Comparison of ENCODE assay signal across 8 cellular contexts in genomic region chr17:72515291-72516065, GRCh38.
DNase-seq lines count a peak whose midpoint lies in the region; ATAC-seq and TF ChIP-seq lines count a peak whose summit lies in the region.

No MANE protein-coding gene starts in this region.

- no peak overlapping the region for H3K4me3 Mint-ChIP-seq in activated CD4-positive, alpha-beta memory T cell treated with anti-CD3 and anti-CD28 coated beads for 36 hours

- no peaks in the 10 kb centered on the region for H3K9me3 ChIP-seq in mucosa of stomach (ENCODE audit: control insufficient read depth, low read length)

- peaks cover 4% of the 10 kb centered on the region for H3K27me3 Mint-ChIP-seq in activated CD4-positive, alpha-beta memory T cell treated with anti-CD3 and anti-CD28 coated beads for 36 hours

- H3K36me3 ChIP-seq in mucosa of stomach (ENCODE audit: control insufficient read depth, insufficient read depth, low read length) = no peaks in the 10 kb centered on the region

- H3K4me3 ChIP-seq in astrocyte of the spinal cord (ENCODE audit: low read depth, low read length) (no peak overlapping the region), mucosa of stomach (ENCODE audit: low read length) (no peak overlapping the region)

- intact Hi-C loops in activated CD4-positive, alpha-beta memory T cell treated with anti-CD3 and anti-CD28 coated beads for 36 hours (cut with micrococcal nuclease) = no loop called here

- in situ Hi-C loops in astrocyte of the spinal cord (cut with HindIII; ENCODE audit: low sequenced_read_pairs) = no loop called here

- no peaks in the 10 kb centered on the region for H3K9me3 Mint-ChIP-seq in activated CD4-positive, alpha-beta memory T cell treated with anti-CD3 and anti-CD28 coated beads for 36 hours

- TF ChIP-seq CTCF in astrocyte of the spinal cord (IDR thresholded peaks at IDR 0.05; ENCODE audit: low read depth, low read length) = peak; percentile 30
- TF ChIP-seq CTCF in GM10248 (IDR thresholded peaks at IDR 0.05; ENCODE audit: control extremely low read depth, extremely low read depth, low read depth, missing control alignments) = no peak

- H3K27me3 ChIP-seq in mucosa of stomach (ENCODE audit: control insufficient read depth, insufficient read depth, low read length) = no peaks in the 10 kb centered on the region

- peak; percentile 80 for DNase-seq in DMS79 treated with DMSO at 0.1 percent for 48 hours (lab: John Stamatoyannopoulos, UW)
- DNase-seq in astrocyte of the spinal cord (ENCODE audit: low read depth, low spot score) = peak; percentile 83
- DNase-seq in GM10248 (ENCODE audit: extremely low spot score) = no peak
- no peak for DNase-seq in activated CD4-positive, alpha-beta T cell treated with anti-CD3 and anti-CD28 coated beads, Interleukin-2, amount 50 U/mL, for 48 hours
- no peak for DNase-seq in NOMO-1 treated with DMSO at 0.1 percent for 48 hours (lab: John Stamatoyannopoulos, UW; ENCODE audit: unreplicated experiment)
- no peak for DNase-seq in activated CD4-positive, alpha-beta memory T cell treated with anti-CD3 and anti-CD28 coated beads for 36 hours

- H3K4me1 ChIP-seq in mucosa of stomach (ENCODE audit: control insufficient read depth, insufficient read depth, low read length) = peaks cover 78% of the 10 kb centered on the region

- POLR2A ChIA-PET in GM10248 (lab: Yijun Ruan, JAX) = no interaction called here
- POLR2A ChIA-PET in activated CD4-positive, alpha-beta memory T cell treated with anti-CD3 and anti-CD28 coated beads for 36 hours (lab: Charles Lee) = no interaction called here

- CTCF ChIA-PET in GM10248 (lab: Yijun Ruan, JAX) = interaction anchor here (1.4 kb wide), 1 partner anchor 45 kb away, joined by 3 read pairs; no protein-coding TSS in a partner anchor
- CTCF ChIA-PET in activated CD4-positive, alpha-beta memory T cell treated with anti-CD3 and anti-CD28 coated beads for 36 hours (lab: Charles Lee) = no interaction called here

- peak overlapping the region; percentile 26 for H3K9ac ChIP-seq in mucosa of stomach (ENCODE audit: low read length)

- H3K36me3 Mint-ChIP-seq in activated CD4-positive, alpha-beta memory T cell treated with anti-CD3 and anti-CD28 coated beads for 36 hours = no peaks in the 10 kb centered on the region

- peaks cover under 1% of the 10 kb centered on the region for H3K4me1 Mint-ChIP-seq in activated CD4-positive, alpha-beta memory T cell treated with anti-CD3 and anti-CD28 coated beads for 36 hours (ENCODE audit: low read depth)

- peak; percentile 32 for ATAC-seq in HG03432 (IDR thresholded peaks at IDR 0.05; ENCODE audit: unreplicated experiment)

- no peak overlapping the region for H3K27ac Mint-ChIP-seq in activated CD4-positive, alpha-beta memory T cell treated with anti-CD3 and anti-CD28 coated beads for 36 hours

Comparison
In these comparisons a context has a peak if more than half of its experiments do, and no peak if none do; other contexts are left out.
1. DNase-seq: peak in DMS79 treated with DMSO at 0.1 percent for 48 hours (single experiment) and astrocyte of the spinal cord (single experiment); none in GM10248 (single experiment), activated CD4-positive, alpha-beta T cell treated with anti-CD3 and anti-CD28 coated beads, Interleukin-2, amount 50 U/mL, for 48 hours (0 of 2), NOMO-1 treated with DMSO at 0.1 percent for 48 hours (single experiment) and activated CD4-positive, alpha-beta memory T cell treated with anti-CD3 and anti-CD28 coated beads for 36 hours (single experiment).